ENCODE assay signal across 1 cellular context in genomic region chr10:114821915-114822770, GRCh38.
TF ChIP-seq lines count a peak whose summit lies in the region.

No MANE protein-coding gene starts in this region.

TF ChIP-seq in HepG2, 621 proteins besides CTCF, POLR2A, EP300 and RAD21 (continued from another document and continues in another):
- TF ChIP-seq, protein P1, sequence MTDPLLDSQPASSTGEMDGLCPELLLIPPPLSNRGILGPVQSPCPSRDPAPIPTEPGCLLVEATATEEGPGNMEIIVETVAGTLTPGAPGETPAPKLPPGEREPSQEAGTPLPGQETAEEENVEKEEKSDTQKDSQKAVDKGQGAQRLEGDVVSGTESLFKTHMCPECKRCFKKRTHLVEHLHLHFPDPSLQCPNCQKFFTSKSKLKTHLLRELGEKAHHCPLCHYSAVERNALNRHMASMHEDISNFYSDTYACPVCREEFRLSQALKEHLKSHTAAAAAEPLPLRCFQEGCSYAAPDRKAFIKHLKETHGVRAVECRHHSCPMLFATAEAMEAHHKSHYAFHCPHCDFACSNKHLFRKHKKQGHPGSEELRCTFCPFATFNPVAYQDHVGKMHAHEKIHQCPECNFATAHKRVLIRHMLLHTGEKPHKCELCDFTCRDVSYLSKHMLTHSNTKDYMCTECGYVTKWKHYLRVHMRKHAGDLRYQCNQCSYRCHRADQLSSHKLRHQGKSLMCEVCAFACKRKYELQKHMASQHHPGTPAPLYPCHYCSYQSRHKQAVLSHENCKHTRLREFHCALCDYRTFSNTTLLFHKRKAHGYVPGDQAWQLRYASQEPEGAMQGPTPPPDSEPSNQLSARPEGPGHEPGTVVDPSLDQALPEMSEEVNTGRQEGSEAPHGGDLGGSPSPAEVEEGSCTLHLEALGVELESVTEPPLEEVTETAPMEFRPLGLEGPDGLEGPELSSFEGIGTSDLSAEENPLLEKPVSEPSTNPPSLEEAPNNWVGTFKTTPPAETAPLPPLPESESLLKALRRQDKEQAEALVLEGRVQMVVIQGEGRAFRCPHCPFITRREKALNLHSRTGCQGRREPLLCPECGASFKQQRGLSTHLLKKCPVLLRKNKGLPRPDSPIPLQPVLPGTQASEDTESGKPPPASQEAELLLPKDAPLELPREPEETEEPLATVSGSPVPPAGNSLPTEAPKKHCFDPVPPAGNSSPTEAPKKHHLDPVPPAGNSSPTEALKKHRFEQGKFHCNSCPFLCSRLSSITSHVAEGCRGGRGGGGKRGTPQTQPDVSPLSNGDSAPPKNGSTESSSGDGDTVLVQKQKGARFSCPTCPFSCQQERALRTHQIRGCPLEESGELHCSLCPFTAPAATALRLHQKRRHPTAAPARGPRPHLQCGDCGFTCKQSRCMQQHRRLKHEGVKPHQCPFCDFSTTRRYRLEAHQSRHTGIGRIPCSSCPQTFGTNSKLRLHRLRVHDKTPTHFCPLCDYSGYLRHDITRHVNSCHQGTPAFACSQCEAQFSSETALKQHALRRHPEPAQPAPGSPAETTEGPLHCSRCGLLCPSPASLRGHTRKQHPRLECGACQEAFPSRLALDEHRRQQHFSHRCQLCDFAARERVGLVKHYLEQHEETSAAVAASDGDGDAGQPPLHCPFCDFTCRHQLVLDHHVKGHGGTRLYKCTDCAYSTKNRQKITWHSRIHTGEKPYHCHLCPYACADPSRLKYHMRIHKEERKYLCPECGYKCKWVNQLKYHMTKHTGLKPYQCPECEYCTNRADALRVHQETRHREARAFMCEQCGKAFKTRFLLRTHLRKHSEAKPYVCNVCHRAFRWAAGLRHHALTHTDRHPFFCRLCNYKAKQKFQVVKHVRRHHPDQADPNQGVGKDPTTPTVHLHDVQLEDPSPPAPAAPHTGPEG (CRISPR knock-in tag; IDR thresholded peaks at IDR 0.05): no peak
- TF ChIP-seq ETV5 (CRISPR knock-in tag; IDR thresholded peaks at IDR 0.05; ENCODE audit: borderline replicate concordance) (no peak), HNF4G (IDR thresholded peaks at IDR 0.05; ENCODE audit: borderline replicate concordance, low read depth, low read length) (no peak), HNF4G (CRISPR knock-in tag; IDR thresholded peaks at IDR 0.05; ENCODE audit: borderline replicate concordance, low read depth) (no peak), DRAP1 (CRISPR knock-in tag; IDR thresholded peaks at IDR 0.05) (no peak), ZNF18 (CRISPR knock-in tag; IDR thresholded peaks at IDR 0.05; ENCODE audit: insufficient replicate concordance) (no peak), HIVEP1 (CRISPR knock-in tag; IDR thresholded peaks at IDR 0.05) (no peak), ZSCAN31 (CRISPR knock-in tag; IDR thresholded peaks at IDR 0.05; ENCODE audit: low read depth) (peak; percentile 8; the same call in 1 of the 2 replicates), ZNF446 (CRISPR knock-in tag; IDR thresholded peaks at IDR 0.05) (no peak), ZBTB46 (CRISPR knock-in tag; IDR thresholded peaks at IDR 0.05; ENCODE audit: borderline replicate concordance) (no peak), HNRNPL (IDR thresholded peaks at IDR 0.05; ENCODE audit: low read depth, low read length) (no peak), NCOR1 (IDR thresholded peaks at IDR 0.05; ENCODE audit: borderline replicate concordance, low read length) (no peak), HOXD1 (CRISPR knock-in tag; IDR thresholded peaks at IDR 0.05) (0 out of 2 replicates have a peak, but pooled peaks have one; percentile 10), YEATS2 (CRISPR knock-in tag; IDR thresholded peaks at IDR 0.05; ENCODE audit: borderline replicate concordance) (no peak), PLRG1 (conservative IDR thresholded peaks at IDR 0.05) (no peak), ARNT2 (CRISPR knock-in tag; IDR thresholded peaks at IDR 0.05; ENCODE audit: low read depth) (peak; percentile 27; the same call in 1 of the 2 replicates), ZBTB10 (CRISPR knock-in tag; IDR thresholded peaks at IDR 0.05; ENCODE audit: borderline replicate concordance) (no peak), KDM5B (CRISPR knock-in tag; IDR thresholded peaks at IDR 0.05; ENCODE audit: borderline replicate concordance) (no peak), ZNF235 (CRISPR knock-in tag; IDR thresholded peaks at IDR 0.05; ENCODE audit: borderline replicate concordance) (no peak), ZNF773 (CRISPR knock-in tag; IDR thresholded peaks at IDR 0.05; ENCODE audit: borderline replicate concordance) (no peak; the same call in 1 of the 2 replicates), SRY (CRISPR knock-in tag; IDR thresholded peaks at IDR 0.05) (no peak), ISX (CRISPR knock-in tag; conservative IDR thresholded peaks at IDR 0.05) (0 out of 2 replicates have a peak, but pooled peaks have one; percentile 63), ZNF17 (CRISPR knock-in tag; IDR thresholded peaks at IDR 0.05) (no peak), ZNF75D (CRISPR knock-in tag; IDR thresholded peaks at IDR 0.05; ENCODE audit: borderline replicate concordance) (no peak), ERF (CRISPR knock-in tag; IDR thresholded peaks at IDR 0.05) (no peak), NFKB2 (CRISPR knock-in tag; IDR thresholded peaks at IDR 0.05; ENCODE audit: borderline replicate concordance) (0 out of 2 replicates have a peak, but pooled peaks have one; percentile 36)
- TF ChIP-seq, protein P2, sequence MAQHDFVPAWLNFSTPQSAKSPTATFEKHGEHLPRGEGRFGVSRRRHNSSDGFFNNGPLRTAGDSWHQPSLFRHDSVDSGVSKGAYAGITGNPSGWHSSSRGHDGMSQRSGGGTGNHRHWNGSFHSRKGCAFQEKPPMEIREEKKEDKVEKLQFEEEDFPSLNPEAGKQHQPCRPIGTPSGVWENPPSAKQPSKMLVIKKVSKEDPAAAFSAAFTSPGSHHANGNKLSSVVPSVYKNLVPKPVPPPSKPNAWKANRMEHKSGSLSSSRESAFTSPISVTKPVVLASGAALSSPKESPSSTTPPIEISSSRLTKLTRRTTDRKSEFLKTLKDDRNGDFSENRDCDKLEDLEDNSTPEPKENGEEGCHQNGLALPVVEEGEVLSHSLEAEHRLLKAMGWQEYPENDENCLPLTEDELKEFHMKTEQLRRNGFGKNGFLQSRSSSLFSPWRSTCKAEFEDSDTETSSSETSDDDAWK (CRISPR knock-in tag; IDR thresholded peaks at IDR 0.05): no peak
- TF ChIP-seq, protein P3, sequence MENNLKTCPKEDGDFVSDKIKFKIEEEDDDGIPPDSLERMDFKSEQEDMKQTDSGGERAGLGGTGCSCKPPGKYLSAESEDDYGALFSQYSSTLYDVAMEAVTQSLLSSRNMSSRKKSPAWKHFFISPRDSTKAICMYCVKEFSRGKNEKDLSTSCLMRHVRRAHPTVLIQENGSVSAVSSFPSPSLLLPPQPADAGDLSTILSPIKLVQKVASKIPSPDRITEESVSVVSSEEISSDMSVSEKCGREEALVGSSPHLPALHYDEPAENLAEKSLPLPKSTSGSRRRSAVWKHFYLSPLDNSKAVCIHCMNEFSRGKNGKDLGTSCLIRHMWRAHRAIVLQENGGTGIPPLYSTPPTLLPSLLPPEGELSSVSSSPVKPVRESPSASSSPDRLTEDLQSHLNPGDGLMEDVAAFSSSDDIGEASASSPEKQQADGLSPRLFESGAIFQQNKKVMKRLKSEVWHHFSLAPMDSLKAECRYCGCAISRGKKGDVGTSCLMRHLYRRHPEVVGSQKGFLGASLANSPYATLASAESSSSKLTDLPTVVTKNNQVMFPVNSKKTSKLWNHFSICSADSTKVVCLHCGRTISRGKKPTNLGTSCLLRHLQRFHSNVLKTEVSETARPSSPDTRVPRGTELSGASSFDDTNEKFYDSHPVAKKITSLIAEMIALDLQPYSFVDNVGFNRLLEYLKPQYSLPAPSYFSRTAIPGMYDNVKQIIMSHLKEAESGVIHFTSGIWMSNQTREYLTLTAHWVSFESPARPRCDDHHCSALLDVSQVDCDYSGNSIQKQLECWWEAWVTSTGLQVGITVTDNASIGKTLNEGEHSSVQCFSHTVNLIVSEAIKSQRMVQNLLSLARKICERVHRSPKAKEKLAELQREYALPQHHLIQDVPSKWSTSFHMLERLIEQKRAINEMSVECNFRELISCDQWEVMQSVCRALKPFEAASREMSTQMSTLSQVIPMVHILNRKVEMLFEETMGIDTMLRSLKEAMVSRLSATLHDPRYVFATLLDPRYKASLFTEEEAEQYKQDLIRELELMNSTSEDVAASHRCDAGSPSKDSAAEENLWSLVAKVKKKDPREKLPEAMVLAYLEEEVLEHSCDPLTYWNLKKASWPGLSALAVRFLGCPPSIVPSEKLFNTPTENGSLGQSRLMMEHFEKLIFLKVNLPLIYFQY (CRISPR knock-in tag; IDR thresholded peaks at IDR 0.05; ENCODE audit: borderline replicate concordance): 0 out of 2 replicates have a peak, but pooled peaks have one; percentile 25
- TF ChIP-seq, protein P4, sequence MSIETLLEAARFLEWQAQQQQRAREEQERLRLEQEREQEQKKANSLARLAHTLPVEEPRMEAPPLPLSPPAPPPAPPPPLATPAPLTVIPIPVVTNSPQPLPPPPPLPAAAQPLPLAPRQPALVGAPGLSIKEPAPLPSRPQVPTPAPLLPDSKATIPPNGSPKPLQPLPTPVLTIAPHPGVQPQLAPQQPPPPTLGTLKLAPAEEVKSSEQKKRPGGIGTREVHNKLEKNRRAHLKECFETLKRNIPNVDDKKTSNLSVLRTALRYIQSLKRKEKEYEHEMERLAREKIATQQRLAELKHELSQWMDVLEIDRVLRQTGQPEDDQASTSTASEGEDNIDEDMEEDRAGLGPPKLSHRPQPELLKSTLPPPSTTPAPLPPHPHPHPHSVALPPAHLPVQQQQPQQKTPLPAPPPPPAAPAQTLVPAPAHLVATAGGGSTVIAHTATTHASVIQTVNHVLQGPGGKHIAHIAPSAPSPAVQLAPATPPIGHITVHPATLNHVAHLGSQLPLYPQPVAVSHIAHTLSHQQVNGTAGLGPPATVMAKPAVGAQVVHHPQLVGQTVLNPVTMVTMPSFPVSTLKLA (IDR thresholded peaks at IDR 0.05): no peak
- TF ChIP-seq, protein P5, sequence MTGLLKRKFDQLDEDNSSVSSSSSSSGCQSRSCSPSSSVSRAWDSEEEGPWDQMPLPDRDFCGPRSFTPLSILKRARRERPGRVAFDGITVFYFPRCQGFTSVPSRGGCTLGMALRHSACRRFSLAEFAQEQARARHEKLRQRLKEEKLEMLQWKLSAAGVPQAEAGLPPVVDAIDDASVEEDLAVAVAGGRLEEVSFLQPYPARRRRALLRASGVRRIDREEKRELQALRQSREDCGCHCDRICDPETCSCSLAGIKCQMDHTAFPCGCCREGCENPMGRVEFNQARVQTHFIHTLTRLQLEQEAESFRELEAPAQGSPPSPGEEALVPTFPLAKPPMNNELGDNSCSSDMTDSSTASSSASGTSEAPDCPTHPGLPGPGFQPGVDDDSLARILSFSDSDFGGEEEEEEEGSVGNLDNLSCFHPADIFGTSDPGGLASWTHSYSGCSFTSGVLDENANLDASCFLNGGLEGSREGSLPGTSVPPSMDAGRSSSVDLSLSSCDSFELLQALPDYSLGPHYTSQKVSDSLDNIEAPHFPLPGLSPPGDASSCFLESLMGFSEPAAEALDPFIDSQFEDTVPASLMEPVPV (CRISPR knock-in tag; IDR thresholded peaks at IDR 0.05): no peak
